26 cellular contexts compared by ENCODE assay signal in genomic region chr12:6817056-6817455, GRCh38. TPM values are rescaled to one million over a fixed set of nuclear protein-coding genes. Genes with fewer than 3 reads are reported as not detected.
"Had no signal": no experiment of that assay in that cellular context is flagged by ENCODE, and none has a peak within 500 bp of the region (broad histone marks: within the 10 kb centered on the region; RNA-seq: fewer than 3 reads in every experiment).

No MANE protein-coding gene starts in this region.

- H3K27ac ChIP-seq: ascending aorta, body of pancreas, SK-N-MC had no signal

- H3K9me3 Mint-ChIP-seq: activated naive CD4-positive, alpha-beta T cell treated with anti-CD3 and anti-CD28 coated beads, Interleukin-2, amount 50 U/mL, for 72 hours; activated naive CD8-positive, alpha-beta T cell treated with anti-CD3 and anti-CD28 coated beads, Interleukin-2, amount 50 U/mL, for 24 hours; activated T-cell treated with anti-CD3 and anti-CD28 coated beads, Interleukin-2, amount 50 U/mL, for 72 hours; T-cell; WTC11 had no signal

- FAIRE-seq: RCC 7860 had no signal

- H3K4me3 Mint-ChIP-seq: activated naive CD8-positive, alpha-beta T cell treated with anti-CD3 and anti-CD28 coated beads, Interleukin-2, amount 50 U/mL, for 24 hours; activated T-cell treated with anti-CD3 and anti-CD28 coated beads, Interleukin-2, amount 50 U/mL, for 72 hours; T-cell; WTC11 had no signal

- DNase-seq: activated CD4-positive, alpha-beta T cell treated with anti-CD3 and anti-CD28 coated beads for 48 hours; activated CD4-positive, alpha-beta T cell treated with anti-CD3 and anti-CD28 coated beads, Interleukin-2, amount 50 U/mL, for 4 hours; activated CD4-positive, CD25-positive, alpha-beta regulatory T cell treated with anti-CD3 and anti-CD28 coated beads, Interleukin-2, amount 50 U/mL, for 72 hours; activated naive CD8-positive, alpha-beta T cell treated with anti-CD3 and anti-CD28 coated beads, Interleukin-2, amount 50 U/mL, for 24 hours; activated T-cell treated with anti-CD3 and anti-CD28 coated beads for 4 hours; activated T-cell treated with anti-CD3 and anti-CD28 coated beads, Interleukin-2, amount 50 U/mL, for 72 hours; amniotic stem cell; body of pancreas; central memory CD4-positive, alpha-beta T cell; KBM-7; NCI-H1048; NCI-H146; NCI-H187 treated with DMSO at 0.1 percent for 48 hours; NCI-H2081 treated with DMSO at 0.1 percent for 48 hours; NCI-H446; NCI-H524; PC-3; SIG-M5; T-cell had no signal

- H3K36me3 Mint-ChIP-seq: WTC11 had no signal

- H3K9me3 ChIP-seq: ascending aorta, body of pancreas had no signal

- H3K27ac Mint-ChIP-seq: activated T-cell treated with anti-CD3 and anti-CD28 coated beads, Interleukin-2, amount 50 U/mL, for 72 hours; T-cell had no signal

- H3K27me3 ChIP-seq: ascending aorta had no signal

- ATAC-seq: activated naive CD4-positive, alpha-beta T cell treated with anti-CD3 and anti-CD28 coated beads, Interleukin-2, amount 50 U/mL, for 72 hours; activated naive CD8-positive, alpha-beta T cell treated with anti-CD3 and anti-CD28 coated beads, Interleukin-2, amount 50 U/mL, for 24 hours; activated T-cell treated with anti-CD3 and anti-CD28 coated beads, Interleukin-2, amount 50 U/mL, for 72 hours; body of pancreas; PC-3; T-cell; WTC11 had no signal

- H3K36me3 ChIP-seq: ascending aorta had no signal

- H3K4me3 ChIP-seq: ascending aorta, body of pancreas, SK-N-MC had no signal

RNA-seq across cellular contexts. Expression of gene GPR162, which starts 4.6 kb away (rescaled TPM):
- total RNA-seq: bronchial epithelial cell, PC-3 had no signal

RNA-seq across cellular contexts. Expression of gene GNB3, which starts 23.7 kb away (rescaled TPM):
- total RNA-seq: PC-3 had no signal

RNA-seq across cellular contexts. Expression of gene CD4, which starts 27.7 kb away (rescaled TPM):
- total RNA-seq: bronchial epithelial cell, M059J, PC-3 had no signal

RNA-seq across cellular contexts. Expression of gene CDCA3, which starts 34.0 kb away (rescaled TPM):
- total RNA-seq: ascending aorta had no signal
